ENCODE assay signal across 9 cellular contexts in the genomic region with DNA sequence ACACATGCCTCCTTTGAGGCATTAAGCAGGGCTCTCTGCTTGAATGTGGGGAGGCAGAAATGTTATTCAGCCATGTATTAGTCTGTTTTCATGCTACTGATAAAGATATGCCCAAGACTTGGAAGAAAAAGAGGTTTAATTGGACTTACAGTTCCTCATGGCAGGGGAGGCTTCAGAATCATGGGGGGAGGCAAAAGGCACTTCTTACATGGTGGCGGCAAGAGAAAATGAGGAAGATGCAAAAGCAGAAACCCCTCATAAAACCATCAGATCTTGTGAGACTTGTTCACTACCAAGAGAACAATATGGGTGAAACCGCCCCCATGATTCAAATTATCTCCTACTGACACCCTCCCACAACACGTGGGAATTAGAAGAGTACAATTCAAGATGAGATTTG.
"Had no signal": no experiment of that assay in that cellular context is flagged by ENCODE, and none has a peak within 500 bp of the region (broad histone marks: within the 10 kb centered on the region; RNA-seq: fewer than 3 reads in every experiment).

No MANE protein-coding gene starts in this region.

- H3K27me3 Mint-ChIP-seq: IgD-negative memory B cell had no signal

- FAIRE-seq: HepG2 had no signal

- H3K4me3 ChIP-seq: GM23248, HAP-1 had no signal

- ATAC-seq: HCT116, HepG2 had no signal

- H3K4me1 ChIP-seq: HAP-1 had no signal

- H3K27ac ChIP-seq: GM23248, HL-60 had no signal

- H3K36me3 ChIP-seq: HAP-1 had no signal

- H3K4me3 Mint-ChIP-seq: IgD-negative memory B cell had no signal

- H3K27ac Mint-ChIP-seq: IgD-negative memory B cell had no signal

- H3K36me3 Mint-ChIP-seq: IgD-negative memory B cell had no signal

- DNase-seq: GM23248, GOT3, H7, KG1 had no signal
